In the genomic region with DNA sequence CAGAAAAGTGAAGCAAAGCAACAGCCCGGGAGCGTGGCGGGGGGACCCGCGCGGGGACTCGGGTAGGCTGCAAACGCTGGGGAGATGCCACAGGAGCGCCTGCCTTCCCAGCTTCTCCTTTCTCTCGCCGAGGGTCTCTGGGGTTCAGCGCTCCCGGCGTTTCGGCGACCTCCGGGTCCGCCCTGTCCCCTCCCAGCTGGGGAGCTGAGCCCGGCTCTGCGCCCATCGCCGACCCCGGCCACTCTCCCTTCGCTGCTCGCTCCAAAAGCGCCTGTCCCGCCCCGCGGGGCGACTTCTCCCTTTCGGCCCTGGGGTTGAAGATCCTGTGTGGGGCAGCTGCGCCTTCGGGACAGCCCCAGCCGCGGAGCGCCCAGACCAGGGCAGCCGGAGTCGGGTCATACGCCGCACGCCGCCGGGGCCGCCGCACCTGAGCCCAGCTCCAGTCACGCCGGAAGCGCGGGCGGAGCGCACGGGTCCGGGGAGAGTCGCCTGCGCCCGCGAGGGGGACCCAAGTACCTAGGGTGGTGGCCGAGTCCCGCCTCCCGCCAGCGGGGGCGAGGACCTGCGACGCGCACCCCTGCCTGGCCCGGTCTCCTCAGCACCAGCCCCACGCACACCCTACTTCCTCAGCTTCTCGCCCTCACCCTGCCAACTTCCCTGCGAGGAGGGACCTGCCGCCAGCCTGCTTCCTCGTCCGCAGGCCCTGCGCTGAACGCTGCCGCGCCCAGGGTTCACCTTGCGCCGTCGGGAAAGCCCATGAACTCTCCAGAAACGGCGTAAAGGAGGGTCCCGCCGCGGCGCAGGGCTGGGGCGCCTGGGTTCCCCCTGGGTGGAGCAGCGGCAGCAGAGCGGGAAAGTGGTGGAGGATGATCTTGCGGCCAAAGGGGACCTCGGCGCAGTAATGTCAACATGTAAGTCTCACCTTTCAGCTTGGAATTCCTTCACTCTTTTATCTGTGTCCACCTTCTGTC, we compare ENCODE assay signal across 8 cellular contexts. TPM values are rescaled to one million over a fixed set of nuclear protein-coding genes. Genes with fewer than 3 reads are reported as not detected.
DNase-seq lines count a peak whose midpoint lies in the region; ATAC-seq, FAIRE-seq and TF ChIP-seq lines count a peak whose summit lies in the region.

A gene (plus strand): TSS at position 587 of the 971 bp plus-strand sequence. CDS start 323 bp downstream, at position 910.

- no peaks in the 10 kb centered on the region for H3K36me3 ChIP-seq in brain microvascular endothelial cell (replicated peaks)
- no peaks in the 10 kb centered on the region for H3K36me3 ChIP-seq in keratinocyte (ENCODE audit: control insufficient read depth in 2 of 2, extremely low read depth in 1 of 2, insufficient read depth in 2 of 2, low read length in 2 of 2)

- peak within 1 kb of the TSS; percentile 79 for H3K9ac ChIP-seq in keratinocyte (ENCODE audit: control insufficient read depth, extremely low read depth, insufficient read depth, low read length)

- TF ChIP-seq CTCF in brain microvascular endothelial cell (IDR thresholded peaks at IDR 0.05; ENCODE audit: low read depth, low read length, missing control alignments) (no peak), keratinocyte (optimal IDR thresholded peaks at IDR 0.05 in 1 of 3, IDR thresholded peaks at IDR 0.05 in 1 of 3, conservative IDR thresholded peaks at IDR 0.05 in 1 of 3; ENCODE audit: extremely low read depth in 1 of 3, insufficient read depth in 2 of 3, low read length in 3 of 3) (peak in 1 of 3 experiments; percentile 44)

- no peak within 1 kb of the TSS for H3K27ac ChIP-seq in brain microvascular endothelial cell
- H3K27ac ChIP-seq in keratinocyte (ENCODE audit: control insufficient read depth, insufficient read depth, low read length): peak within 1 kb of the TSS; percentile 87

- DNase-seq in AG20443 (ENCODE audit: low spot score) (peak; percentile 50), T-helper 1 cell (peak in 3 of 5 donors; percentile 4 to 20 (median 15)), brain microvascular endothelial cell (no peak), keratinocyte (ENCODE audit: low read depth, low spot score) (no peak), GF-D8 (lab: John Stamatoyannopoulos, UW) (no peak)
- peak; percentile 15 to 39 for DNase-seq in stimulated activated CD4-positive, alpha-beta T cell treated with anti-CD3 and anti-CD28 coated beads, Interleukin-1b, Interleukin-23, amount 100 ng/mL, for 4 hours (ENCODE audit: low read depth in 2 of 2)

- peaks cover 30% of the 10 kb centered on the region for H3K4me1 ChIP-seq in keratinocyte (ENCODE audit: control insufficient read depth, extremely low read depth, insufficient read depth, low read length)

- H3K9me1 ChIP-seq in keratinocyte (ENCODE audit: control insufficient read depth, extremely low read depth, insufficient read depth, low read length): no peaks in the 10 kb centered on the region

- no peaks in the 10 kb centered on the region for H3K27me3 ChIP-seq in brain microvascular endothelial cell (replicated peaks)
- no peaks in the 10 kb centered on the region for H3K27me3 ChIP-seq in keratinocyte (ENCODE audit: control insufficient read depth, extremely low read depth, insufficient read depth, low read length)

- peak within 1 kb of the TSS; percentile 67 for H2AFZ ChIP-seq in keratinocyte (ENCODE audit: control insufficient read depth, low read length)

- H3K4me3 ChIP-seq in brain microvascular endothelial cell (ENCODE audit: low read depth, low read length): peak within 1 kb of the TSS; percentile 71
- peak within 1 kb of the TSS; percentile 29 to 82 (median 72) for H3K4me3 ChIP-seq in keratinocyte (ENCODE audit: control insufficient read depth in 2 of 3, extremely low read depth in 1 of 3, insufficient read depth in 2 of 3, low read depth in 1 of 3, low read length in 3 of 3)

- in situ Hi-C loops in brain microvascular endothelial cell (cut with HindIII; ENCODE audit: low pct_ligation_motif_present, low sequenced_read_pairs): no loop called here

- peak within 1 kb of the TSS; percentile 79 for H3K4me2 ChIP-seq in keratinocyte (ENCODE audit: control insufficient read depth, extremely low read depth, insufficient read depth, low read depth, low read length)

- ATAC-seq in GM19372 (IDR thresholded peaks at IDR 0.05; ENCODE audit: low read depth, unreplicated experiment): peak; percentile 90
- ATAC-seq in HG03457 (IDR thresholded peaks at IDR 0.05; ENCODE audit: unreplicated experiment): peak; percentile 70

- H3K9me3 ChIP-seq in keratinocyte (ENCODE audit: control insufficient read depth, low read depth, low read length): no peaks in the 10 kb centered on the region

- FAIRE-seq in keratinocyte (lab: Jason Lieb, UNC): no peak

- H3K79me2 ChIP-seq in keratinocyte (ENCODE audit: control insufficient read depth, insufficient read depth, low read length): peaks cover 16% of the 10 kb centered on the region

- no peaks in the 10 kb centered on the region for H4K20me1 ChIP-seq in keratinocyte (ENCODE audit: control insufficient read depth, extremely low read depth, insufficient read depth, low read length)

- dilution Hi-C loops in keratinocyte (cut with MboI; ENCODE audit: extremely low pct_ligation_motif_present, low sequenced_read_pairs): no loop called here

RNA-seq across cellular contexts. Expression of the gene that starts here (rescaled TPM):
- 9.4 to 20.1 TPM (median 14.6 TPM) in 3 replicates for polyA plus RNA-seq in keratinocyte
- 4.0 TPM for polyA plus RNA-seq in keratinocyte (2011; ENCODE audit: low read depth)
- 2.8 and 5.8 TPM in 2 replicates for polyA plus RNA-seq in keratinocyte (2011; cell fraction: cytosol; rRNA removed)
- 13.9 and 17.9 TPM in 2 replicates for polyA plus RNA-seq in keratinocyte (2011; cell fraction: nucleus; rRNA removed)
- polyA plus RNA-seq in keratinocyte (2012; ENCODE audit: low replicate concordance): 4.4 and 9.6 TPM in 2 replicates
- 21.1 to 41.4 TPM (median 25.8 TPM) in 3 replicates for polyA minus RNA-seq in keratinocyte
- polyA minus RNA-seq in keratinocyte (2011; cell fraction: cytosol; rRNA and poly(A)+ RNA removed): 3.3 TPM
- polyA minus RNA-seq in keratinocyte (2011; cell fraction: nucleus; rRNA and poly(A)+ RNA removed): 33.2 and 51.7 TPM in 2 replicates

Comparison
In these comparisons a context has a peak if more than half of its experiments do, and no peak if none do; other contexts are left out.
1. DNase-seq: peak in AG20443 (single experiment), T-helper 1 cell (3 of 5) and stimulated activated CD4-positive, alpha-beta T cell treated with anti-CD3 and anti-CD28 coated beads, Interleukin-1b, Interleukin-23, amount 100 ng/mL, for 4 hours (2 of 2); none in brain microvascular endothelial cell (single experiment), keratinocyte (single experiment) and GF-D8 (single experiment).